ENCODE assay signal across 1 cellular context in the genomic region with DNA sequence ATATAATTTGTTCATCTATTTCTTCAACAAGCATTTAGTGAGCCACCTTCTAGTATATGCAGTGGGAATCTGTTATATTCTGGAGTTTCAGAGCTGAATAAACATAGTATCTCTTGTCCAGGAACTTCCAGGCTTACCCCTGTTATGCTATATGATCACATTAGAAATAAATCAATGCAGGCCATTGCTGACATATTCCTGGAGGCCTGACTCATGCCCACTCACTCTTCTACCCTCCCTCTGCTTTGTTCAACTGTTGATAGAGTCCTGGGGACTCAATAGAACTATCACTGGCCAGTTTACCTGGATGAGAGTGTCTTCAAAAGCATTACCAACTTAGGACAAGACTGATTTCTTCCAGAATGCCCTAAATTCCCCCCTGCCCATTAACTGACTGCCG.
TF ChIP-seq lines count a peak whose summit lies in the region.

No MANE protein-coding gene starts in this region.

TF ChIP-seq in HEK293, 187 proteins besides CTCF, POLR2A, EP300 and RAD21 (continued from another document and continues in another):
- TF ChIP-seq, protein P1, sequence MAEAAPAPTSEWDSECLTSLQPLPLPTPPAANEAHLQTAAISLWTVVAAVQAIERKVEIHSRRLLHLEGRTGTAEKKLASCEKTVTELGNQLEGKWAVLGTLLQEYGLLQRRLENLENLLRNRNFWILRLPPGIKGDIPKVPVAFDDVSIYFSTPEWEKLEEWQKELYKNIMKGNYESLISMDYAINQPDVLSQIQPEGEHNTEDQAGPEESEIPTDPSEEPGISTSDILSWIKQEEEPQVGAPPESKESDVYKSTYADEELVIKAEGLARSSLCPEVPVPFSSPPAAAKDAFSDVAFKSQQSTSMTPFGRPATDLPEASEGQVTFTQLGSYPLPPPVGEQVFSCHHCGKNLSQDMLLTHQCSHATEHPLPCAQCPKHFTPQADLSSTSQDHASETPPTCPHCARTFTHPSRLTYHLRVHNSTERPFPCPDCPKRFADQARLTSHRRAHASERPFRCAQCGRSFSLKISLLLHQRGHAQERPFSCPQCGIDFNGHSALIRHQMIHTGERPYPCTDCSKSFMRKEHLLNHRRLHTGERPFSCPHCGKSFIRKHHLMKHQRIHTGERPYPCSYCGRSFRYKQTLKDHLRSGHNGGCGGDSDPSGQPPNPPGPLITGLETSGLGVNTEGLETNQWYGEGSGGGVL (tag by site-specific recombination; IDR thresholded peaks at IDR 0.05): peak; percentile 24; the same call in 1 of the 2 replicates
- TF ChIP-seq ZBTB20 (tag by site-specific recombination; IDR thresholded peaks at IDR 0.05) (no peak), ZNF596 (tag by site-specific recombination; IDR thresholded peaks at IDR 0.05) (no peak), PRDM4 (tag by site-specific recombination; IDR thresholded peaks at IDR 0.05) (no peak), ZNF239 (tag by site-specific recombination; IDR thresholded peaks at IDR 0.05) (no peak), ZNF529 (tag by site-specific recombination; IDR thresholded peaks at IDR 0.05; ENCODE audit: insufficient replicate concordance) (no peak), ZNF518A (tag by site-specific recombination; conservative IDR thresholded peaks at IDR 0.05; ENCODE audit: low read depth) (no peak), ZNF16 (tag by site-specific recombination; IDR thresholded peaks at IDR 0.05; ENCODE audit: low read depth) (no peak), ZNF10 (tag by site-specific recombination; IDR thresholded peaks at IDR 0.05) (no peak), SP3 (tag by site-specific recombination; IDR thresholded peaks at IDR 0.05) (no peak), ZNF629 (tag by site-specific recombination; IDR thresholded peaks at IDR 0.05) (peak; percentile 80), ZNF776 (tag by site-specific recombination; IDR thresholded peaks at IDR 0.05; ENCODE audit: borderline replicate concordance) (no peak), FEZF1 (tag by site-specific recombination; IDR thresholded peaks at IDR 0.05) (no peak), GLI2 (tag by site-specific recombination; IDR thresholded peaks at IDR 0.05; ENCODE audit: borderline replicate concordance, low read depth) (peak; percentile 49; the same call in 1 of the 2 replicates), ZNF350 (tag by site-specific recombination; IDR thresholded peaks at IDR 0.05) (no peak), ZBTB1 (tag by site-specific recombination; IDR thresholded peaks at IDR 0.05) (no peak), ZNF623 (tag by site-specific recombination; IDR thresholded peaks at IDR 0.05) (no peak), ZNF837 (tag by site-specific recombination; IDR thresholded peaks at IDR 0.05) (no peak), SCRT1 (tag by site-specific recombination; IDR thresholded peaks at IDR 0.05; ENCODE audit: borderline replicate concordance) (peak; percentile 49; the same call in 1 of the 2 replicates), ZSCAN16 (tag by site-specific recombination; IDR thresholded peaks at IDR 0.05) (no peak), ZNF580 (tag by site-specific recombination; IDR thresholded peaks at IDR 0.05) (no peak), ZNF133 (tag by site-specific recombination; IDR thresholded peaks at IDR 0.05) (no peak), ZFHX2 (tag by site-specific recombination; conservative IDR thresholded peaks at IDR 0.05) (no peak), ZNF324 (tag by site-specific recombination; IDR thresholded peaks at IDR 0.05) (no peak), ZNF658 (tag by site-specific recombination; IDR thresholded peaks at IDR 0.05) (no peak), SP2 (tag by site-specific recombination; IDR thresholded peaks at IDR 0.05) (0 out of 2 replicates have a peak, but pooled peaks have one; percentile 13), ZXDB (tag by site-specific recombination; IDR thresholded peaks at IDR 0.05) (peak; percentile 52; the same call in 1 of the 2 replicates)
- TF ChIP-seq, protein P2, sequence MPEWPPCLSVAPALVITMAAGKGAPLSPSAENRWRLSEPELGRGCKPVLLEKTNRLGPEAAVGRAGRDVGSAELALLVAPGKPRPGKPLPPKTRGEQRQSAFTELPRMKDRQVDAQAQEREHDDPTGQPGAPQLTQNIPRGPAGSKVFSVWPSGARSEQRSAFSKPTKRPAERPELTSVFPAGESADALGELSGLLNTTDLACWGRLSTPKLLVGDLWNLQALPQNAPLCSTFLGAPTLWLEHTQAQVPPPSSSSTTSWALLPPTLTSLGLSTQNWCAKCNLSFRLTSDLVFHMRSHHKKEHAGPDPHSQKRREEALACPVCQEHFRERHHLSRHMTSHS (tag by site-specific recombination; IDR thresholded peaks at IDR 0.05): no peak
- TF ChIP-seq, protein P3, sequence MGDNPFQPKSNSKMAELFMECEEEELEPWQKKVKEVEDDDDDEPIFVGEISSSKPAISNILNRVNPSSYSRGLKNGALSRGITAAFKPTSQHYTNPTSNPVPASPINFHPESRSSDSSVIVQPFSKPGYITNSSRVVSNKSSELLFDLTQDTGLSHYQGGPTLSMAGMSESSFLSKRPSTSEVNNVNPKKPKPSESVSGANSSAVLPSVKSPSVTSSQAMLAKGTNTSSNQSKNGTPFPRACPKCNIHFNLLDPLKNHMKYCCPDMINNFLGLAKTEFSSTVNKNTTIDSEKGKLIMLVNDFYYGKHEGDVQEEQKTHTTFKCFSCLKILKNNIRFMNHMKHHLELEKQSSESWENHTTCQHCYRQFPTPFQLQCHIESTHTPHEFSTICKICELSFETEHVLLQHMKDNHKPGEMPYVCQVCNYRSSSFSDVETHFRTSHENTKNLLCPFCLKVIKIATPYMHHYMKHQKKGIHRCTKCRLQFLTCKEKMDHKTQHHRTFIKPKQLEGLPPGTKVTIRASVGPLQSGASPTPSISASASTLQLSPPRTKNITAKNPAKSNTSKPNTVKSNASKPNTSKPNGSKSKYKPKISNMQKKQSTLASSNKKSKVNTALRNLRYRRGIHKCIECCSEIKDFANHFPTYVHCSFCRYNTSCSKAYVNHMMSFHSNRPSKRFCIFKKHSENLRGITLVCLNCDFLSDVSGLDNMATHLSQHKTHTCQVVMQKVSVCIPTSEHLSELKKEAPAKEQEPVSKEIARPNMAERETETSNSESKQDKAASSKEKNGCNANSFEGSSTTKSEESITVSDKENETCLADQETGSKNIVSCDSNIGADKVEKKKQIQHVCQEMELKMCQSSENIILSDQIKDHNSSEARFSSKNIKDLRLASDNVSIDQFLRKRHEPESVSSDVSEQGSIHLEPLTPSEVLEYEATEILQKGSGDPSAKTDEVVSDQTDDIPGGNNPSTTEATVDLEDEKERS (tag by site-specific recombination; IDR thresholded peaks at IDR 0.05): no peak
- TF ChIP-seq, protein P4, sequence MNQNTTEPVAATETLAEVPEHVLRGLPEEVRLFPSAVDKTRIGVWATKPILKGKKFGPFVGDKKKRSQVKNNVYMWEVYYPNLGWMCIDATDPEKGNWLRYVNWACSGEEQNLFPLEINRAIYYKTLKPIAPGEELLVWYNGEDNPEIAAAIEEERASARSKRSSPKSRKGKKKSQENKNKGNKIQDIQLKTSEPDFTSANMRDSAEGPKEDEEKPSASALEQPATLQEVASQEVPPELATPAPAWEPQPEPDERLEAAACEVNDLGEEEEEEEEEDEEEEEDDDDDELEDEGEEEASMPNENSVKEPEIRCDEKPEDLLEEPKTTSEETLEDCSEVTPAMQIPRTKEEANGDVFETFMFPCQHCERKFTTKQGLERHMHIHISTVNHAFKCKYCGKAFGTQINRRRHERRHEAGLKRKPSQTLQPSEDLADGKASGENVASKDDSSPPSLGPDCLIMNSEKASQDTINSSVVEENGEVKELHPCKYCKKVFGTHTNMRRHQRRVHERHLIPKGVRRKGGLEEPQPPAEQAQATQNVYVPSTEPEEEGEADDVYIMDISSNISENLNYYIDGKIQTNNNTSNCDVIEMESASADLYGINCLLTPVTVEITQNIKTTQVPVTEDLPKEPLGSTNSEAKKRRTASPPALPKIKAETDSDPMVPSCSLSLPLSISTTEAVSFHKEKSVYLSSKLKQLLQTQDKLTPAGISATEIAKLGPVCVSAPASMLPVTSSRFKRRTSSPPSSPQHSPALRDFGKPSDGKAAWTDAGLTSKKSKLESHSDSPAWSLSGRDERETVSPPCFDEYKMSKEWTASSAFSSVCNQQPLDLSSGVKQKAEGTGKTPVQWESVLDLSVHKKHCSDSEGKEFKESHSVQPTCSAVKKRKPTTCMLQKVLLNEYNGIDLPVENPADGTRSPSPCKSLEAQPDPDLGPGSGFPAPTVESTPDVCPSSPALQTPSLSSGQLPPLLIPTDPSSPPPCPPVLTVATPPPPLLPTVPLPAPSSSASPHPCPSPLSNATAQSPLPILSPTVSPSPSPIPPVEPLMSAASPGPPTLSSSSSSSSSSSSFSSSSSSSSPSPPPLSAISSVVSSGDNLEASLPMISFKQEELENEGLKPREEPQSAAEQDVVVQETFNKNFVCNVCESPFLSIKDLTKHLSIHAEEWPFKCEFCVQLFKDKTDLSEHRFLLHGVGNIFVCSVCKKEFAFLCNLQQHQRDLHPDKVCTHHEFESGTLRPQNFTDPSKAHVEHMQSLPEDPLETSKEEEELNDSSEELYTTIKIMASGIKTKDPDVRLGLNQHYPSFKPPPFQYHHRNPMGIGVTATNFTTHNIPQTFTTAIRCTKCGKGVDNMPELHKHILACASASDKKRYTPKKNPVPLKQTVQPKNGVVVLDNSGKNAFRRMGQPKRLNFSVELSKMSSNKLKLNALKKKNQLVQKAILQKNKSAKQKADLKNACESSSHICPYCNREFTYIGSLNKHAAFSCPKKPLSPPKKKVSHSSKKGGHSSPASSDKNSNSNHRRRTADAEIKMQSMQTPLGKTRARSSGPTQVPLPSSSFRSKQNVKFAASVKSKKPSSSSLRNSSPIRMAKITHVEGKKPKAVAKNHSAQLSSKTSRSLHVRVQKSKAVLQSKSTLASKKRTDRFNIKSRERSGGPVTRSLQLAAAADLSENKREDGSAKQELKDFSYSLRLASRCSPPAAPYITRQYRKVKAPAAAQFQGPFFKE (tag by site-specific recombination; IDR thresholded peaks at IDR 0.05; ENCODE audit: borderline replicate concordance): no peak
- TF ChIP-seq, protein P5, sequence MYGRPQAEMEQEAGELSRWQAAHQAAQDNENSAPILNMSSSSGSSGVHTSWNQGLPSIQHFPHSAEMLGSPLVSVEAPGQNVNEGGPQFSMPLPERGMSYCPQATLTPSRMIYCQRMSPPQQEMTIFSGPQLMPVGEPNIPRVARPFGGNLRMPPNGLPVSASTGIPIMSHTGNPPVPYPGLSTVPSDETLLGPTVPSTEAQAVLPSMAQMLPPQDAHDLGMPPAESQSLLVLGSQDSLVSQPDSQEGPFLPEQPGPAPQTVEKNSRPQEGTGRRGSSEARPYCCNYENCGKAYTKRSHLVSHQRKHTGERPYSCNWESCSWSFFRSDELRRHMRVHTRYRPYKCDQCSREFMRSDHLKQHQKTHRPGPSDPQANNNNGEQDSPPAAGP (tag by site-specific recombination; IDR thresholded peaks at IDR 0.05): peak; percentile 29; the same call in 1 of the 2 replicates
